Comparison of ENCODE assay signal across 24 cellular contexts in the genomic region with DNA sequence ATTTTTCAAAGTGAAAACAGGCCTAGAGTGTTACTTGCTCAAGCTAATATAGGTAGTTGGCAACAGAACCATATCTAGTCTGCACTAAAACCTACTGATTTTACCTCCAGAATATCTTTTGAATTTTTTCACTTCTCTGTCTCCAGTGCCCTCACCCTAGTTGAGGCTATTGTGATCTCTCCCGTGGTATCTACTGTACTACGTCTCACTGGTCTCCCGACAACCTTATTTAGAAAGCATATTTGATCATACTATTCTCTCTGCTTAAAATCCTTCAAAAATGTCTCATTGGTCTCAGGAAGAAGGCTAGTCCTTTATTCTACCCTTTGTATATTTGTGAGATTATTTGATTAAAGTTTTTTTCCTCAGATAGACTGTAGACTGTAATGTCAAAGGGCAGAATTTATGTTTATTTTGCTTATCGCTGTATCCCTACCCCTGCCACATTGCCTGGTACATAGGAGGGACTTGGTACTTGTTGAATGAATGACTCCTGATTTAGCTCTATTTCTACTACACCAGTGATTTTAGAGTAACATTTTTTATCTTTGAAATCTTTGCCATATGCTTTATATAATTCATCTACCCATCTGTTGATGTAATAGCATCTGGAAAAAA.
DNase-seq lines count a peak whose midpoint lies in the region; ATAC-seq, FAIRE-seq and TF ChIP-seq lines count a peak whose summit lies in the region.
"Had no signal": no experiment of that assay in that cellular context is flagged by ENCODE, and none has a peak within 500 bp of the region (broad histone marks: within the 10 kb centered on the region; RNA-seq: fewer than 3 reads in every experiment).

No MANE protein-coding gene starts in this region.

- TF ChIP-seq CTCF in pancreas (IDR thresholded peaks at IDR 0.05) = no peak

- no peak overlapping the region for H3K4me3 Mint-ChIP-seq in CD4-positive, CD25-positive, alpha-beta regulatory T cell
- H3K4me3 Mint-ChIP-seq: CD4-positive, alpha-beta memory T cell; HFFc6 had no signal

- H3K27ac ChIP-seq in CD4-positive, CD25-positive, alpha-beta regulatory T cell (ENCODE audit: insufficient read depth, low read length, poor library complexity, severe bottlenecking) = no peak overlapping the region
- H3K27ac ChIP-seq in pancreas = no peak overlapping the region
- H3K27ac ChIP-seq: BLaER1, HL-60, KMS-11, SJSA1 had no signal

- H3K4me1 ChIP-seq in CD4-positive, CD25-positive, alpha-beta regulatory T cell (ENCODE audit: control insufficient read depth, insufficient read depth, low read length, poor library complexity, severe bottlenecking) = no peaks in the 10 kb centered on the region
- H3K4me1 ChIP-seq in pancreas = peaks cover 4 to 16% (median 12%) of the 10 kb centered on the region in 3 donors
- H3K4me1 ChIP-seq: BLaER1 had no signal

- H3K36me3 Mint-ChIP-seq in CD4-positive, CD25-positive, alpha-beta regulatory T cell = no peaks in the 10 kb centered on the region

- no peaks in the 10 kb centered on the region for H3K36me3 ChIP-seq in CD4-positive, CD25-positive, alpha-beta regulatory T cell (ENCODE audit: control insufficient read depth, insufficient read depth, low read length)
- H3K36me3 ChIP-seq in pancreas = no peaks in the 10 kb centered on the region
- H3K36me3 ChIP-seq: BLaER1, SJSA1 had no signal

- H3K4me1 Mint-ChIP-seq in CD4-positive, CD25-positive, alpha-beta regulatory T cell = peaks cover 5 to 32% (median 20%) of the 10 kb centered on the region in 4 donors

- H3K27ac Mint-ChIP-seq in CD4-positive, CD25-positive, alpha-beta regulatory T cell = peak overlapping the region in 2 of 3 donors; percentile 1 to 21
- H3K27ac Mint-ChIP-seq: CD4-positive, alpha-beta memory T cell; HFFc6 had no signal

- intact Hi-C loops in pancreas (cut with DNase I) = no loop called here

- no peak for FAIRE-seq in pancreas (lab: Jason Lieb, UNC)
- FAIRE-seq: GM12892, H54 had no signal

- no peaks in the 10 kb centered on the region for H3K27me3 ChIP-seq in CD4-positive, CD25-positive, alpha-beta regulatory T cell (ENCODE audit: control insufficient read depth, insufficient read depth, low read length)
- no peaks in the 10 kb centered on the region for H3K27me3 ChIP-seq in pancreas
- H3K27me3 ChIP-seq: BLaER1, SJSA1 had no signal

- no peaks in the 10 kb centered on the region for H3K9me3 Mint-ChIP-seq in CD4-positive, CD25-positive, alpha-beta regulatory T cell
- H3K9me3 Mint-ChIP-seq: HFFc6 had no signal

- no peak overlapping the region for H3K4me3 ChIP-seq in CD4-positive, CD25-positive, alpha-beta regulatory T cell (ENCODE audit: low read depth, low read length)
- H3K4me3 ChIP-seq in pancreas = no peak overlapping the region
- H3K4me3 ChIP-seq: BLaER1, SJSA1 had no signal

- ATAC-seq in CD4-positive, CD25-positive, alpha-beta regulatory T cell (ENCODE audit: low read depth in 2 of 2) = no peak
- ATAC-seq in pancreas (peak; percentile 53 to 89 (median 78)), GM21619 (IDR thresholded peaks at IDR 0.05; ENCODE audit: unreplicated experiment) (no peak)
- ATAC-seq: Right ventricle myocardium inferior had no signal

- H3K9me3 ChIP-seq in CD4-positive, CD25-positive, alpha-beta regulatory T cell (ENCODE audit: control insufficient read depth in 2 of 2, low read length in 2 of 2) = no peaks in the 10 kb centered on the region
- no peaks in the 10 kb centered on the region for H3K9me3 ChIP-seq in pancreas
- H3K9me3 ChIP-seq: Caco-2, SJSA1 had no signal

- H3K27me3 Mint-ChIP-seq in CD4-positive, CD25-positive, alpha-beta regulatory T cell = no peaks in the 10 kb centered on the region
- H3K27me3 Mint-ChIP-seq: CD4-positive, alpha-beta memory T cell had no signal

- DNase-seq in CD4-positive, CD25-positive, alpha-beta regulatory T cell = no peak
- DNase-seq in DMS 273 treated with DMSO at 0.1 percent for 48 hours (lab: John Stamatoyannopoulos, UW) (peak; percentile 43), inferior parietal cortex (ENCODE audit: extremely low spot score) (peak; percentile 37), pancreas (no peak), medulla oblongata (ENCODE audit: extremely low spot score) (no peak), pons (ENCODE audit: low spot score) (no peak)
- DNase-seq: ACHN; Caco-2; CD4-positive, alpha-beta memory T cell; DMS153; HFFc6; NCI-H1092 treated with DMSO at 0.1 percent for 48 hours; NCI-H1436 treated with DMSO at 0.1 percent for 48 hours; NCI-H2029 treated with DMSO at 0.1 percent for 48 hours; NCI-H524 treated with DMSO at 0.1 percent for 48 hours; NCI-H82 had no signal

- 31 to 35% methylated on average over 4 of the region's 4 CpGs for WGBS in pancreas, 2 donors

Comparison
In these comparisons a context has a peak if more than half of its experiments do, and no peak if none do; other contexts are left out.
1. ATAC-seq: peak in pancreas (4 of 4); none in CD4-positive, CD25-positive, alpha-beta regulatory T cell (0 of 2) and GM21619 (single experiment).
2. DNase-seq: peak in DMS 273 treated with DMSO at 0.1 percent for 48 hours (single experiment) and inferior parietal cortex (single experiment); none in CD4-positive, CD25-positive, alpha-beta regulatory T cell (0 of 3), pancreas (0 of 6), medulla oblongata (single experiment) and pons (single experiment).